In the genomic region with DNA sequence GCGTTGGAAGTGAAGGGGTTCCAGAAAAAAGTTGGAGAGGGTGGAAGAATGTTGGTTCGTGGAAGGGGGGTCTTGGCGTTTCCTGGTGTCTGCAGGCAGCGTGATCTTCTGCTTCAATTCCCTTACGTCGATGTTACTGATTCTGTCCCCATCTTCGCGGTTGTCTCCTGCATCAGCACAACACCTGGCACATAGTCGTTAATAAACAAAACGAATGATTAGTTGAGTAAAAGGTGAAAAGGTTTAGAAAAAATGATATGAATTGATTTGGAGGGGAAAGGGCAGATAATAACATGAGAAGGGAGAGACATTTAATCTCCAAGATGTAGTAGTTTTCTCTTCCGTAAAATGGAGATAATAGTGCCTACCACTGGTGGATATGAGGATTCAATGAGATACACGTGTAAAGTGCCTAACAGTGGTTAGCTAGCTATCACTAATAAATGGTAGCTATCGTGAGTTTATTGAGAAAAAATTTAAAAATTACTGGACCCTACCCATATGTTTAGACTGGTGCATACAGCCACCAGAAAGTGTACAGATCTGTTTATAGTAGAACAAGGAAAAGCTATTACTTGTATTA, we compare ENCODE assay signal across 8 cellular contexts. TPM values are rescaled to one million over a fixed set of nuclear protein-coding genes. Genes with fewer than 3 reads are reported as not detected.
A peak's percentile ranks its signal among the peaks of the same experiment; 100 is the strongest.
DNase-seq lines count a peak whose midpoint lies in the region; ATAC-seq and TF ChIP-seq lines count a peak whose summit lies in the region.

No MANE protein-coding gene starts in this region.

- H3K27me3 Mint-ChIP-seq in CD4-positive, alpha-beta memory T cell, result no peaks in the 10 kb centered on the region

- intact Hi-C loops in CD4-positive, alpha-beta memory T cell (cut with micrococcal nuclease), result loop anchor here (2.0 to 10.0 kb wide), 5 partner anchors 14 to 1864 kb away; partner anchors contain the start of genes ARL15, CCNO, CDC20B and GPBP1

- H3K4me1 Mint-ChIP-seq in CD4-positive, alpha-beta memory T cell, result peaks cover 21 to 36% (median 23%) of the 10 kb centered on the region in 4 donors

- H3K9me3 ChIP-seq in CD4-positive, alpha-beta memory T cell (ENCODE audit: control insufficient read depth in 1 of 2, low read length in 2 of 2), result no peaks in the 10 kb centered on the region

- peak overlapping the region; percentile 94 for H3K27ac ChIP-seq in CD4-positive, alpha-beta memory T cell (ENCODE audit: low read depth, low read length)
- H3K27ac ChIP-seq in angular gyrus (ENCODE audit: low read depth, low read length), result peak overlapping the region; percentile 95

- CTCF ChIA-PET in CD4-positive, alpha-beta memory T cell (lab: Charles Lee; ENCODE audit: partially characterized antibody), result interaction anchor here (0.6 to 1.4 kb wide), 3 partner anchors 16 to 75 kb away, joined by 3 read pairs; partner anchors contain the start of gene CCNO

- no peaks in the 10 kb centered on the region for H3K9me3 Mint-ChIP-seq in CD4-positive, alpha-beta memory T cell

- POLR2A ChIA-PET in CD4-positive, alpha-beta memory T cell (lab: Charles Lee; ENCODE audit: partially characterized antibody), result interaction anchor here (0.7 to 2.6 kb wide), 13 partner anchors 8 to 1865 kb away, joined by 3 to 14 read pairs (median 4); partner anchors contain the start of genes CDC20B, GPBP1 and PLPP1

- H3K27ac Mint-ChIP-seq in CD4-positive, alpha-beta memory T cell, result no peak overlapping the region

- H3K36me3 ChIP-seq in CD4-positive, alpha-beta memory T cell (ENCODE audit: insufficient read depth, low read length), result no peaks in the 10 kb centered on the region

- H3K4me3 ChIP-seq in CD4-positive, alpha-beta memory T cell (ENCODE audit: low read length in 2 of 2), result peak overlapping the region; percentile 86 to 94
- peak overlapping the region; percentile 98 for H3K4me3 ChIP-seq in NB4 (ENCODE audit: low read depth, low read length)

- no peaks in the 10 kb centered on the region for H3K27me3 ChIP-seq in CD4-positive, alpha-beta memory T cell (ENCODE audit: insufficient read depth, low read length)

- peaks cover 72% of the 10 kb centered on the region for H3K4me1 ChIP-seq in CD4-positive, alpha-beta memory T cell (ENCODE audit: insufficient read depth, low read length)

- TF ChIP-seq CTCF in NB4 (IDR thresholded peaks at IDR 0.05; ENCODE audit: low read depth, low read length), result no peak

- H3K36me3 Mint-ChIP-seq in CD4-positive, alpha-beta memory T cell, result peaks cover 9 to 11% of the 10 kb centered on the region in 2 donors

- ATAC-seq in GM18909 (IDR thresholded peaks at IDR 0.05; ENCODE audit: poor library complexity, unreplicated experiment), result peak; percentile 17
- ATAC-seq in HG03571 (IDR thresholded peaks at IDR 0.05; ENCODE audit: unreplicated experiment), result no peak

- DNase-seq in CD4-positive, alpha-beta memory T cell, result no peak
- peak; percentile 44 for DNase-seq in NB4 (ENCODE audit: low read depth)
- peak; percentile 48 for DNase-seq in kidney glomerular epithelial cell (lab: John Stamatoyannopoulos, UW)
- DNase-seq in superior temporal gyrus (ENCODE audit: extremely low spot score), result peak; percentile 52
- no peak for DNase-seq in medulla oblongata (ENCODE audit: extremely low spot score)

- H3K4me3 Mint-ChIP-seq in CD4-positive, alpha-beta memory T cell, result no peak overlapping the region

- TF ChIP-seq POLR2A in NB4 (IDR thresholded peaks at IDR 0.05; ENCODE audit: extremely low read depth, insufficient read length), result no peak

RNA-seq across cellular contexts. Expression of gene MTREX, which starts 0.6 kb away (rescaled TPM):
- 10 to 100 TPM; 73.3 to 82.2 TPM for total RNA-seq in CD4-positive, alpha-beta memory T cell
- polyA plus RNA-seq in CD4-positive, alpha-beta memory T cell, result 10 to 100 TPM; 28.8 to 37.4 TPM

RNA-seq across cellular contexts. Expression of gene DHX29, which starts 0.9 kb away (rescaled TPM):
- total RNA-seq in CD4-positive, alpha-beta memory T cell, result 10 to 100 TPM; 18.5 to 22.5 TPM
- polyA plus RNA-seq in CD4-positive, alpha-beta memory T cell, result 10 to 100 TPM; 11.6 to 21.0 TPM

Comparison
In these comparisons a context has a peak if more than half of its experiments do, and no peak if none do; other contexts are left out.
1. DNase-seq: peak in NB4 (single experiment), kidney glomerular epithelial cell (single experiment) and superior temporal gyrus (single experiment); none in CD4-positive, alpha-beta memory T cell (0 of 5) and medulla oblongata (single experiment).